In the genomic region with DNA sequence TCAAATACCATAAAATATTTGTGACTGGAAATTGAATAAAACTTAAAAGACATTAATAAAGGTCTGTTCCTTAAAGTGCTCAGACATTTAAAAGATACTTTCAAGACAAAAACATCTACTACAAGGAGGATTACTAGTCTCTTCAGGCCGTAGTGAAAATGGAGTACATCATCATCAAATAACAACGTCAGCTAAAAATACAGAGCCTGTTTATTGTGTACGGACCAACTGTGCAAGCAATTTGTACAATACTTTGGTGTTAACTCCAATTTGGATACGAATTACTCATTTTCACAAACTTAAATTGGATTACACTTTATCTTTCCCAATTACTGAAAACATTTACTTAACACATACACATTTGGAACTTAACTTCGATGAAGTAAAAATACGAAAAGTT, we compare ENCODE assay signal across 8 cellular contexts. TPM values are rescaled to one million over a fixed set of nuclear protein-coding genes. Genes with fewer than 3 reads are reported as not detected.
DNase-seq lines count a peak whose midpoint lies in the region; ATAC-seq and TF ChIP-seq lines count a peak whose summit lies in the region.

No MANE protein-coding gene starts in this region.

- CTCF ChIA-PET in HCT116 (lab: Charles Lee): no interaction called here

- RAD21 ChIA-PET in HCT116 (lab: Charles Lee; ENCODE audit: low non-redundant PET in 1 of 2, low total read pairs in 2 of 2, uncharacterized antibody in 2 of 2, unreplicated experiment in 2 of 2): no interaction called here

- H3K27ac ChIP-seq in HCT116 (ENCODE audit: low read depth, low read length) (no peak overlapping the region), SJSA1 (no peak overlapping the region), foreskin keratinocyte (peak overlapping the region; percentile 10), rectal smooth muscle tissue (ENCODE audit: low read depth, low read length) (no peak overlapping the region)

- no peak for TF ChIP-seq RAD21 in HCT116 (IDR thresholded peaks at IDR 0.05; ENCODE audit: low read depth)

- no peaks in the 10 kb centered on the region for H3K9me3 ChIP-seq in HCT116 (ENCODE audit: control insufficient read depth in 1 of 2, insufficient read depth in 1 of 2, low read depth in 1 of 2, low read length in 2 of 2)
- no peaks in the 10 kb centered on the region for H3K9me3 ChIP-seq in SJSA1 (replicated peaks)

- TF ChIP-seq CTCF in HCT116 (IDR thresholded peaks at IDR 0.05 in 2 of 3, conservative IDR thresholded peaks at IDR 0.05 in 1 of 3; ENCODE audit: borderline replicate concordance in 1 of 3, insufficient read depth in 1 of 3, low read depth in 2 of 3, low read length in 2 of 3) (no peak), foreskin keratinocyte (conservative IDR thresholded peaks at IDR 0.05) (no peak), GM13977 (IDR thresholded peaks at IDR 0.05; ENCODE audit: extremely low read depth, insufficient read depth, missing control alignments) (no peak)

- peaks cover 3 to 28% of the 10 kb centered on the region in 2 experiments; a peak in 2 of 4 replicates for H3K4me1 ChIP-seq in HCT116 (ENCODE audit: control insufficient read depth in 1 of 2, insufficient read depth in 2 of 2, low read length in 2 of 2)
- H3K4me1 ChIP-seq in SJSA1 (replicated peaks): peaks cover 6% of the 10 kb centered on the region
- no peaks in the 10 kb centered on the region for H3K4me1 ChIP-seq in foreskin keratinocyte
- peaks cover 2% of the 10 kb centered on the region for H3K4me1 ChIP-seq in rectal smooth muscle tissue (ENCODE audit: control insufficient read depth, insufficient read depth, low read length)

- POLR2A ChIA-PET in HCT116 (lab: Charles Lee): no interaction called here

- BruUV-seq in HCT116 (replicated peaks; lab: Mats Ljungman, UMichigan): no TSS peak

- ATAC-seq in HCT116 (no peak), foreskin keratinocyte (no peak), GM18870 (IDR thresholded peaks at IDR 0.05; ENCODE audit: unreplicated experiment) (no peak), GM21360 (IDR thresholded peaks at IDR 0.05; ENCODE audit: unreplicated experiment) (no peak)

- DNase-seq in HCT116 (ENCODE audit: low read depth, low spot score) (no peak), SJSA1 (ENCODE audit: low read depth in 1 of 2, low spot score in 2 of 2) (no peak), foreskin keratinocyte (peak in 1 of 2 donors; percentile 13), kidney glomerular epithelial cell (lab: John Stamatoyannopoulos, UW) (no peak), GM13977 (ENCODE audit: low spot score) (no peak)

- peak overlapping the region; percentile 97 for H3K4me2 ChIP-seq in HCT116 (ENCODE audit: low read length)

- H3K4me3 ChIP-seq in HCT116 (replicated peaks in 1 of 2; ENCODE audit: low read depth in 1 of 2, low read length in 2 of 2) (peak overlapping the region; percentile 71 to 73), SJSA1 (peak overlapping the region; percentile 57), rectal smooth muscle tissue (ENCODE audit: low read length) (peak overlapping the region; percentile 98)

- H3K36me3 ChIP-seq in HCT116 (ENCODE audit: control insufficient read depth in 1 of 2, insufficient read depth in 2 of 2, low read length in 2 of 2) (no peaks in the 10 kb centered on the region), SJSA1 (no peaks in the 10 kb centered on the region), rectal smooth muscle tissue (ENCODE audit: control insufficient read depth, insufficient read depth, low read length) (no peaks in the 10 kb centered on the region)

- H4K20me1 ChIP-seq in HCT116 (ENCODE audit: insufficient read depth): no peaks in the 10 kb centered on the region

- H3K9ac ChIP-seq in HCT116 (ENCODE audit: low read length): peak overlapping the region; percentile 68; the same call in 1 of the 2 replicates
- no peak overlapping the region for H3K9ac ChIP-seq in rectal smooth muscle tissue (ENCODE audit: low read length)

- intact Hi-C loops in HCT116 (cut with micrococcal nuclease): loop anchor here (5.0 kb wide), 1 partner anchor 396 kb away; no protein-coding TSS in a partner anchor

- H2AFZ ChIP-seq in HCT116 (ENCODE audit: low read depth, low read length, poor library complexity, severe bottlenecking): peak overlapping the region; percentile 100

- in situ Hi-C loops in GM13977 (cut with MboI; ENCODE audit: low pct_unique_long_range_greater_than_20kb, low sequenced_read_pairs, unreplicated experiment): no loop called here

- TF ChIP-seq POLR2A in HCT116 (IDR thresholded peaks at IDR 0.05; ENCODE audit: borderline replicate concordance, extremely low read depth, insufficient read depth, insufficient read length): no peak

- H3K27me3 ChIP-seq in HCT116 (ENCODE audit: insufficient read depth, low read length) (no peaks in the 10 kb centered on the region), SJSA1 (replicated peaks) (no peaks in the 10 kb centered on the region; the same call in 1 of the 2 replicates), foreskin keratinocyte (no peaks in the 10 kb centered on the region), rectal smooth muscle tissue (ENCODE audit: control insufficient read depth, insufficient read depth, low read length) (no peaks in the 10 kb centered on the region)

- no peaks in the 10 kb centered on the region for H3K9me2 ChIP-seq in HCT116 (ENCODE audit: insufficient read depth)

- no peaks in the 10 kb centered on the region for H3K79me2 ChIP-seq in HCT116 (ENCODE audit: insufficient read depth, low read length)

TF ChIP-seq in HCT116, 20 proteins besides CTCF, POLR2A, EP300 and RAD21 (continues in another document):
- TF ChIP-seq JUND (IDR thresholded peaks at IDR 0.05) (no peak), SRF (IDR thresholded peaks at IDR 0.05; ENCODE audit: low read depth) (no peak), POLR2AphosphoS5 (IDR thresholded peaks at IDR 0.05; ENCODE audit: low read depth, low read length) (no peak), EZH2phosphoT487 (IDR thresholded peaks at IDR 0.05; ENCODE audit: borderline replicate concordance) (no peak), SIN3A (IDR thresholded peaks at IDR 0.05; ENCODE audit: low read depth) (no peak), ZNF274 (IDR thresholded peaks at IDR 0.05; ENCODE audit: low read depth, low read length) (no peak), EGR1 (IDR thresholded peaks at IDR 0.05; ENCODE audit: low read depth) (no peak), EZH2 (IDR thresholded peaks at IDR 0.05) (no peak), CEBPB (IDR thresholded peaks at IDR 0.05; ENCODE audit: low read depth) (no peak), YY1 (IDR thresholded peaks at IDR 0.05; ENCODE audit: extremely low read depth, insufficient replicate concordance, low read depth, low read length) (no peak), TCF7L2 (IDR thresholded peaks at IDR 0.05; ENCODE audit: borderline replicate concordance, extremely low read depth, insufficient read depth, insufficient read length) (no peak), ZFX (IDR thresholded peaks at IDR 0.05) (no peak), CBX3 (IDR thresholded peaks at IDR 0.05; ENCODE audit: low read depth) (no peak), FOSL1 (IDR thresholded peaks at IDR 0.05; ENCODE audit: low read depth) (no peak)
- TF ChIP-seq, protein P1, sequence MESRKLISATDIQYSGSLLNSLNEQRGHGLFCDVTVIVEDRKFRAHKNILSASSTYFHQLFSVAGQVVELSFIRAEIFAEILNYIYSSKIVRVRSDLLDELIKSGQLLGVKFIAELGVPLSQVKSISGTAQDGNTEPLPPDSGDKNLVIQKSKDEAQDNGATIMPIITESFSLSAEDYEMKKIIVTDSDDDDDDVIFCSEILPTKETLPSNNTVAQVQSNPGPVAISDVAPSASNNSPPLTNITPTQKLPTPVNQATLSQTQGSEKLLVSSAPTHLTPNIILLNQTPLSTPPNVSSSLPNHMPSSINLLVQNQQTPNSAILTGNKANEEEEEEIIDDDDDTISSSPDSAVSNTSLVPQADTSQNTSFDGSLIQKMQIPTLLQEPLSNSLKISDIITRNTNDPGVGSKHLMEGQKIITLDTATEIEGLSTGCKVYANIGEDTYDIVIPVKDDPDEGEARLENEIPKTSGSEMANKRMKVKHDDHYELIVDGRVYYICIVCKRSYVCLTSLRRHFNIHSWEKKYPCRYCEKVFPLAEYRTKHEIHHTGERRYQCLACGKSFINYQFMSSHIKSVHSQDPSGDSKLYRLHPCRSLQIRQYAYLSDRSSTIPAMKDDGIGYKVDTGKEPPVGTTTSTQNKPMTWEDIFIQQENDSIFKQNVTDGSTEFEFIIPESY (IDR thresholded peaks at IDR 0.05; ENCODE audit: extremely low read depth, insufficient replicate concordance, low read length): no peak
- TF ChIP-seq, protein P2, sequence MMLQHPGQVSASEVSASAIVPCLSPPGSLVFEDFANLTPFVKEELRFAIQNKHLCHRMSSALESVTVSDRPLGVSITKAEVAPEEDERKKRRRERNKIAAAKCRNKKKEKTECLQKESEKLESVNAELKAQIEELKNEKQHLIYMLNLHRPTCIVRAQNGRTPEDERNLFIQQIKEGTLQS (IDR thresholded peaks at IDR 0.05): no peak

RNA-seq across cellular contexts. Expression of a gene that starts 0.9 kb away (rescaled TPM):
- 0.54 TPM for total RNA-seq in HCT116 (2021; ENCODE audit: unreplicated experiment)
- polyA plus RNA-seq in HCT116 (2012): 0.31 and 0.53 TPM in 2 replicates
- total RNA-seq in SJSA1 (2014; rRNA removed; shearing (Covaris generic)): 1.6 and 2.1 TPM in 2 replicates
- total RNA-seq in foreskin keratinocyte: 1.3 and 2.1 TPM in 2 replicates
- polyA plus RNA-seq in foreskin keratinocyte: 0.85 and 1.2 TPM in 2 replicates

RNA-seq across cellular contexts. Expression of a gene that starts 1.0 kb away (rescaled TPM):
- 10.7 TPM for total RNA-seq in HCT116 (2021; ENCODE audit: unreplicated experiment)
- 6.3 and 7.4 TPM in 2 replicates for polyA plus RNA-seq in HCT116 (2012)
- total RNA-seq in SJSA1 (2014; rRNA removed; shearing (Covaris generic)): 1.5 TPM in 1 of 2 replicates, not detected in the other
- total RNA-seq in foreskin keratinocyte: 2.6 and 3.8 TPM in 2 replicates
- 2.1 and 2.2 TPM in 2 replicates for polyA plus RNA-seq in foreskin keratinocyte

RNA-seq across cellular contexts. Expression of a gene that starts 35.9 kb away (rescaled TPM):
- total RNA-seq in HCT116 (2021; ENCODE audit: unreplicated experiment) (0.57 TPM), foreskin keratinocyte (0.03 and 0.04 TPM in 2 replicates)
- 0.05 and 0.10 TPM in 2 replicates for polyA plus RNA-seq in HCT116 (2012)
- total RNA-seq in SJSA1 (2014; rRNA removed; shearing (Covaris generic)): not detected in 2 replicates
- 0.01 TPM in 2 replicates for polyA plus RNA-seq in foreskin keratinocyte
